In genomic region chr4:2418652-2419571, GRCh38 we compare ENCODE assay signal across 1 cellular context.
TF ChIP-seq lines count a peak whose summit lies in the region.

CFAP99 (plus strand) TSS chr4:2418955.

TF ChIP-seq in K562, 482 proteins besides CTCF, POLR2A, EP300 and RAD21 (continued from another document):
- TF ChIP-seq AFF4 (CRISPR knock-in tag; IDR thresholded peaks at IDR 0.05) (peak; percentile 84), ATF4 (CRISPR knock-in tag; IDR thresholded peaks at IDR 0.05) (no peak), SP1 (CRISPR knock-in tag; IDR thresholded peaks at IDR 0.05) (peak; percentile 36; the same call in 1 of the 2 replicates), MNT (conservative IDR thresholded peaks at IDR 0.05) (peak; percentile 76 to 91), MTA1 (IDR thresholded peaks at IDR 0.05; ENCODE audit: borderline replicate concordance) (peak; percentile 96), ZNF143 (CRISPR knock-in tag; IDR thresholded peaks at IDR 0.05) (peak; percentile 94), PHB2 (IDR thresholded peaks at IDR 0.05; ENCODE audit: low read depth) (no peak), MIER1 (IDR thresholded peaks at IDR 0.05; ENCODE audit: low read depth) (no peak), SRSF1 (IDR thresholded peaks at IDR 0.05; ENCODE audit: low read depth, low read length) (no peak), MYC (IDR thresholded peaks at IDR 0.05; ENCODE audit: low read depth, low read length) (0 out of 2 replicates have a peak, but pooled peaks have one; percentile 26), MYC (CRISPR knock-in tag; IDR thresholded peaks at IDR 0.05; ENCODE audit: borderline replicate concordance, low read depth) (no peak), CREB3L1 (IDR thresholded peaks at IDR 0.05; ENCODE audit: borderline replicate concordance, low read depth) (peak; percentile 83), MTA2 (IDR thresholded peaks at IDR 0.05; ENCODE audit: low read depth) (no peak), ZNF134 (CRISPR knock-in tag; conservative IDR thresholded peaks at IDR 0.05) (no peak), CREB1 (IDR thresholded peaks at IDR 0.05) (peak; percentile 97), CREB1 (CRISPR knock-in tag; IDR thresholded peaks at IDR 0.05) (peak; percentile 96), ZNF766 (CRISPR knock-in tag; conservative IDR thresholded peaks at IDR 0.05) (peak; percentile 96), ZNF395 (CRISPR knock-in tag; IDR thresholded peaks at IDR 0.05) (peak; percentile 91), ARID1B (IDR thresholded peaks at IDR 0.05) (no peak), CC2D1A (IDR thresholded peaks at IDR 0.05) (no peak), COPS2 (conservative IDR thresholded peaks at IDR 0.05) (no peak), ESRRA (IDR thresholded peaks at IDR 0.05; ENCODE audit: borderline replicate concordance, low read depth) (peak; percentile 59), NONO (IDR thresholded peaks at IDR 0.05; ENCODE audit: low read depth in 2 of 2, low read length in 1 of 2) (no peak), FOS (IDR thresholded peaks at IDR 0.05; ENCODE audit: extremely low read depth, insufficient read length) (no peak), GABPA (tag; conservative IDR thresholded peaks at IDR 0.05; ENCODE audit: low read depth) (peak; percentile 62), ZSCAN29 (IDR thresholded peaks at IDR 0.05) (no peak), DPF2 (IDR thresholded peaks at IDR 0.05) (no peak)
TF ChIP-seq in K562: peak in this region for 94.
